Comparison of ENCODE assay signal across 10 cellular contexts in genomic region chr5:114450516-114450909, GRCh38.
DNase-seq lines count a peak whose midpoint lies in the region; ATAC-seq and TF ChIP-seq lines count a peak whose summit lies in the region.
"Had no signal": no experiment of that assay in that cellular context is flagged by ENCODE, and none has a peak within 500 bp of the region (broad histone marks: within the 10 kb centered on the region; RNA-seq: fewer than 3 reads in every experiment).

No MANE protein-coding gene starts in this region.

- H4K5ac ChIP-seq in IMR-90 (ENCODE audit: low read depth, low read length): no peak overlapping the region

- no peak overlapping the region for H3K27ac ChIP-seq in IMR-90 (ENCODE audit: insufficient read depth, low read length)

- no peak overlapping the region for H3K56ac ChIP-seq in IMR-90 (ENCODE audit: extremely low read depth, insufficient read depth, low read length)

- no peaks in the 10 kb centered on the region for H3K27me3 Mint-ChIP-seq in activated CD4-positive, alpha-beta T cell treated with anti-CD3 and anti-CD28 coated beads, Interleukin-2, amount 10 ng/mL, durations not matched to agents 7 days and 5 days

- H4K20me1 ChIP-seq in IMR-90 (ENCODE audit: insufficient read depth, low read length): no peaks in the 10 kb centered on the region

- DNase-seq in COLO829 (ENCODE audit: low spot score) (peak; percentile 16), IMR-90 (peak; percentile 8), amniotic epithelial cell (ENCODE audit: low read depth) (peak; percentile 7), iris pigment epithelial cell (ENCODE audit: low read depth) (peak; percentile 9), inferior parietal cortex (ENCODE audit: extremely low spot score) (no peak)
- DNase-seq in activated naive CD4-positive, alpha-beta T cell treated with anti-CD3 and anti-CD28 coated beads, Interleukin-2, amount 50 U/mL, for 16 hours: no peak
- no peak for DNase-seq in activated CD4-positive, alpha-beta T cell treated with anti-CD3 and anti-CD28 coated beads, Interleukin-2, amount 10 ng/mL, durations not matched to agents 7 days and 5 days
- no peak for DNase-seq in activated CD8-positive, alpha-beta memory T cell treated with anti-CD3 and anti-CD28 coated beads, Interleukin-2, amount 50 U/mL, for 4 hours

- H3K4me3 Mint-ChIP-seq in activated CD4-positive, alpha-beta T cell treated with anti-CD3 and anti-CD28 coated beads, Interleukin-2, amount 10 ng/mL, durations not matched to agents 7 days and 5 days: no peak overlapping the region
- H3K4me3 Mint-ChIP-seq: activated CD4-positive, alpha-beta memory T cell treated with anti-CD3 and anti-CD28 coated beads, Interleukin-2, amount 10 ng/mL, durations not matched to agents 7 days and 5 days; CD8-positive, alpha-beta T cell had no signal

- H2BK15ac ChIP-seq in IMR-90 (ENCODE audit: low read depth, low read length): no peak overlapping the region

- no peak for TF ChIP-seq POLR2A in IMR-90 (IDR thresholded peaks at IDR 0.05; ENCODE audit: low read depth, low read length)

- no TSS peak for BruUV-seq in IMR-90 (replicated peaks; lab: Mats Ljungman, UMichigan)

- H3K9me3 Mint-ChIP-seq in activated CD4-positive, alpha-beta T cell treated with anti-CD3 and anti-CD28 coated beads, Interleukin-2, amount 10 ng/mL, durations not matched to agents 7 days and 5 days: no peaks in the 10 kb centered on the region
- H3K9me3 Mint-ChIP-seq: activated CD4-positive, alpha-beta memory T cell treated with anti-CD3 and anti-CD28 coated beads, Interleukin-2, amount 10 ng/mL, durations not matched to agents 7 days and 5 days; CD8-positive, alpha-beta T cell had no signal

- H3K79me1 ChIP-seq in IMR-90 (ENCODE audit: low read depth in 1 of 2, low read length in 2 of 2): no peaks in the 10 kb centered on the region

- H3K9me1 ChIP-seq in IMR-90 (ENCODE audit: insufficient read depth, low read length): no peaks in the 10 kb centered on the region

- ATAC-seq in IMR-90 (ENCODE audit: low read depth): no peak

- H2BK20ac ChIP-seq in IMR-90 (ENCODE audit: low read depth, low read length): no peak overlapping the region

- no peak overlapping the region for H3K4me3 ChIP-seq in IMR-90 (ENCODE audit: insufficient read depth, low read depth, low read length)

- no peak for TF ChIP-seq CTCF in IMR-90 (conservative IDR thresholded peaks at IDR 0.05; ENCODE audit: low read depth, low read length)

- POLR2A ChIA-PET in IMR-90 (lab: Charles Lee; ENCODE audit: unreplicated experiment): no interaction called here
- POLR2A ChIA-PET in activated CD4-positive, alpha-beta T cell treated with anti-CD3 and anti-CD28 coated beads, Interleukin-2, amount 10 ng/mL, durations not matched to agents 7 days and 5 days (lab: Charles Lee): no interaction called here

- H2AFZ ChIP-seq in IMR-90 (replicated peaks; ENCODE audit: low read length, poor library complexity): no peak overlapping the region

- H2BK120ac ChIP-seq in IMR-90 (ENCODE audit: low read depth, low read length): no peak overlapping the region

- TF ChIP-seq RAD21 in IMR-90 (IDR thresholded peaks at IDR 0.05; ENCODE audit: low read length): no peak

- peaks cover 2% of the 10 kb centered on the region for H3K27me3 ChIP-seq in IMR-90 (ENCODE audit: control insufficient read depth, insufficient read depth, low read length)

- H3K9ac ChIP-seq in IMR-90 (ENCODE audit: low read depth, low read length): no peak overlapping the region

- H2AK5ac ChIP-seq in IMR-90 (ENCODE audit: low read depth, low read length): no peak overlapping the region

- no peak overlapping the region for H3K18ac ChIP-seq in IMR-90 (ENCODE audit: low read depth, low read length)

- WGBS in IMR-90 (ENCODE audit: extremely low coverage in 2 of 2, insufficient read length in 1 of 2), 2 experiments: no CpG with 5 or more reads among the region's 3 CpGs

- H2AK9ac ChIP-seq in IMR-90 (replicated peaks; ENCODE audit: low read depth, low read length, poor library complexity): no peak overlapping the region

- no peak overlapping the region for H2BK5ac ChIP-seq in IMR-90 (ENCODE audit: low read depth, low read length, poor library complexity, severe bottlenecking)

- no peaks in the 10 kb centered on the region for H3K9me3 ChIP-seq in IMR-90 (ENCODE audit: control insufficient read depth, insufficient read depth, low read length)

- H3K4me2 ChIP-seq in IMR-90 (ENCODE audit: low read depth, low read length): no peak overlapping the region

- H4K91ac ChIP-seq in IMR-90 (ENCODE audit: insufficient read depth, low read depth, low read length): no peak overlapping the region

- CTCF ChIA-PET in IMR-90 (lab: Yijun Ruan, JAX): interaction anchor here (0.6 to 2.4 kb wide), 17 partner anchors 9 to 838 kb away, joined by 3 to 11 read pairs (median 3); no protein-coding TSS in a partner anchor
- CTCF ChIA-PET in activated CD4-positive, alpha-beta T cell treated with anti-CD3 and anti-CD28 coated beads, Interleukin-2, amount 10 ng/mL, durations not matched to agents 7 days and 5 days (lab: Charles Lee): interaction anchor here (1.6 kb wide), 1 partner anchor 839 kb away, joined by 5 read pairs; no protein-coding TSS in a partner anchor

- intact Hi-C loops in IMR-90 (cut with micrococcal nuclease): loop anchor here (1.0 to 5.0 kb wide), 9 partner anchors 89 to 797 kb away; no protein-coding TSS in a partner anchor

- H3K14ac ChIP-seq in IMR-90 (replicated peaks; ENCODE audit: low read depth, low read length): no peak overlapping the region

- H3K36me3 ChIP-seq in IMR-90 (ENCODE audit: control insufficient read depth, insufficient read depth, low read length): no peaks in the 10 kb centered on the region

- H4K8ac ChIP-seq in IMR-90 (ENCODE audit: low read depth in 2 of 2, low read length in 2 of 2): no peak overlapping the region

- H3K27ac Mint-ChIP-seq in activated CD4-positive, alpha-beta T cell treated with anti-CD3 and anti-CD28 coated beads, Interleukin-2, amount 10 ng/mL, durations not matched to agents 7 days and 5 days: no peak overlapping the region
- H3K27ac Mint-ChIP-seq: activated CD4-positive, alpha-beta memory T cell treated with anti-CD3 and anti-CD28 coated beads, Interleukin-2, amount 10 ng/mL, durations not matched to agents 7 days and 5 days; CD8-positive, alpha-beta T cell had no signal

- no peaks in the 10 kb centered on the region for H3K4me1 ChIP-seq in IMR-90 (ENCODE audit: control insufficient read depth, insufficient read depth, low read length)

- no peak overlapping the region for H3K4ac ChIP-seq in IMR-90 (ENCODE audit: low read depth, low read length)

- in situ Hi-C loops in IMR-90 (cut with MboI; ENCODE audit: low sequenced_read_pairs): no loop called here

- no peak overlapping the region for H3K23ac ChIP-seq in IMR-90 (ENCODE audit: low read depth, low read length)

- H3K4me1 Mint-ChIP-seq in activated CD4-positive, alpha-beta T cell treated with anti-CD3 and anti-CD28 coated beads, Interleukin-2, amount 10 ng/mL, durations not matched to agents 7 days and 5 days: no peaks in the 10 kb centered on the region
- H3K4me1 Mint-ChIP-seq: activated CD4-positive, alpha-beta memory T cell treated with anti-CD3 and anti-CD28 coated beads, Interleukin-2, amount 10 ng/mL, durations not matched to agents 7 days and 5 days had no signal

- no peaks in the 10 kb centered on the region for H3K36me3 Mint-ChIP-seq in activated CD4-positive, alpha-beta T cell treated with anti-CD3 and anti-CD28 coated beads, Interleukin-2, amount 10 ng/mL, durations not matched to agents 7 days and 5 days (ENCODE audit: low read depth)
- H3K36me3 Mint-ChIP-seq: CD8-positive, alpha-beta T cell had no signal

- dilution Hi-C loops in IMR-90 (cut with HindIII; ENCODE audit: low sequenced_read_pairs, unreplicated experiment): no loop called here

TF ChIP-seq in IMR-90, 13 proteins besides CTCF, POLR2A, EP300 and RAD21:
- no peak for TF ChIP-seq MAFK (IDR thresholded peaks at IDR 0.05; ENCODE audit: low read depth, low read length)
- TF ChIP-seq CEBPB (IDR thresholded peaks at IDR 0.05; ENCODE audit: low read depth, low read length): no peak

Comparison
In these comparisons a context has a peak if more than half of its experiments do, and no peak if none do; other contexts are left out.
1. DNase-seq: peak in COLO829 (single experiment), IMR-90 (single experiment), amniotic epithelial cell (single experiment) and iris pigment epithelial cell (single experiment); none in activated naive CD4-positive, alpha-beta T cell treated with anti-CD3 and anti-CD28 coated beads, Interleukin-2, amount 50 U/mL, for 16 hours (single experiment), activated CD4-positive, alpha-beta T cell treated with anti-CD3 and anti-CD28 coated beads, Interleukin-2, amount 10 ng/mL, durations not matched to agents 7 days and 5 days (single experiment), inferior parietal cortex (single experiment) and activated CD8-positive, alpha-beta memory T cell treated with anti-CD3 and anti-CD28 coated beads, Interleukin-2, amount 50 U/mL, for 4 hours (single experiment).